In the genomic region with DNA sequence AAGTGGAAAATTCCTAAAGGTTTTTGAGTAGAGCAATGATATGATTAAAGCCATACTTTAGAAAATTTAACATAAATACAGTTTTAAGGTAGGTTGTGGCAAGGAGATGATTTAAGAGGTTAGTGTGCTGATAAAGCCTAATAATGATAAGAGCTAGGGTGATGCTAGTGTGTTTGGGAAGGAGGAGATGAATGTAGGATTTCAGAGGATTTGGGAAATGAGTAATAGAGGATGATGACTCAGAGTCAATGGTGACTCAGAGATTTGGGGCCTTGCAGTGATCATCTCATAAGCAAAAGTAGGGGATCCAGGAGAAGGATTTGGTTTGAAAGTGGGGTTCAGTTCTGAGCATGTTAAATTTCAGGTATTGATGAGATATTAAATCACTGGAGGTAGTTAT, we compare ENCODE assay signal across 1 cellular context.
TF ChIP-seq lines count a peak whose summit lies in the region.

No MANE protein-coding gene starts in this region.

TF ChIP-seq in K562, 482 proteins besides CTCF, POLR2A, EP300 and RAD21 (continued from another document):
- TF ChIP-seq JUND (IDR thresholded peaks at IDR 0.05; ENCODE audit: borderline replicate concordance, low read depth, low read length) (peak; percentile 90), JUND (tag; IDR thresholded peaks at IDR 0.05; ENCODE audit: borderline replicate concordance, low read depth, low read length) (peak; percentile 88), PML (IDR thresholded peaks at IDR 0.05; ENCODE audit: low read length) (no peak), KDM1A (IDR thresholded peaks at IDR 0.05) (peak; percentile 31 to 34; a peak in 2 of 4 replicates), CBFA2T3 (IDR thresholded peaks at IDR 0.05) (0 out of 2 replicates have a peak, but pooled peaks have one; percentile 12), MEIS2 (IDR thresholded peaks at IDR 0.05; ENCODE audit: partially characterized antibody) (peak; percentile 63), NFE2 (IDR thresholded peaks at IDR 0.05; ENCODE audit: low read depth) (peak; percentile 34; the same call in 1 of the 2 replicates), JUN (IDR thresholded peaks at IDR 0.05; ENCODE audit: borderline replicate concordance, low read depth, low read length) (peak; percentile 94), JUN (CRISPR knock-in tag; IDR thresholded peaks at IDR 0.05; ENCODE audit: borderline replicate concordance) (no peak), DACH1 (IDR thresholded peaks at IDR 0.05; ENCODE audit: partially characterized antibody) (peak; percentile 81), NEUROD1 (IDR thresholded peaks at IDR 0.05; ENCODE audit: borderline replicate concordance, low read depth, low read length, partially characterized antibody) (peak; percentile 14)
- TF ChIP-seq, protein P1, sequence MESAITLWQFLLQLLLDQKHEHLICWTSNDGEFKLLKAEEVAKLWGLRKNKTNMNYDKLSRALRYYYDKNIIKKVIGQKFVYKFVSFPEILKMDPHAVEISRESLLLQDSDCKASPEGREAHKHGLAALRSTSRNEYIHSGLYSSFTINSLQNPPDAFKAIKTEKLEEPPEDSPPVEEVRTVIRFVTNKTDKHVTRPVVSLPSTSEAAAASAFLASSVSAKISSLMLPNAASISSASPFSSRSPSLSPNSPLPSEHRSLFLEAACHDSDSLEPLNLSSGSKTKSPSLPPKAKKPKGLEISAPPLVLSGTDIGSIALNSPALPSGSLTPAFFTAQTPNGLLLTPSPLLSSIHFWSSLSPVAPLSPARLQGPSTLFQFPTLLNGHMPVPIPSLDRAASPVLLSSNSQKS (CRISPR knock-in tag; IDR thresholded peaks at IDR 0.05), result no peak
- TF ChIP-seq, protein P2, sequence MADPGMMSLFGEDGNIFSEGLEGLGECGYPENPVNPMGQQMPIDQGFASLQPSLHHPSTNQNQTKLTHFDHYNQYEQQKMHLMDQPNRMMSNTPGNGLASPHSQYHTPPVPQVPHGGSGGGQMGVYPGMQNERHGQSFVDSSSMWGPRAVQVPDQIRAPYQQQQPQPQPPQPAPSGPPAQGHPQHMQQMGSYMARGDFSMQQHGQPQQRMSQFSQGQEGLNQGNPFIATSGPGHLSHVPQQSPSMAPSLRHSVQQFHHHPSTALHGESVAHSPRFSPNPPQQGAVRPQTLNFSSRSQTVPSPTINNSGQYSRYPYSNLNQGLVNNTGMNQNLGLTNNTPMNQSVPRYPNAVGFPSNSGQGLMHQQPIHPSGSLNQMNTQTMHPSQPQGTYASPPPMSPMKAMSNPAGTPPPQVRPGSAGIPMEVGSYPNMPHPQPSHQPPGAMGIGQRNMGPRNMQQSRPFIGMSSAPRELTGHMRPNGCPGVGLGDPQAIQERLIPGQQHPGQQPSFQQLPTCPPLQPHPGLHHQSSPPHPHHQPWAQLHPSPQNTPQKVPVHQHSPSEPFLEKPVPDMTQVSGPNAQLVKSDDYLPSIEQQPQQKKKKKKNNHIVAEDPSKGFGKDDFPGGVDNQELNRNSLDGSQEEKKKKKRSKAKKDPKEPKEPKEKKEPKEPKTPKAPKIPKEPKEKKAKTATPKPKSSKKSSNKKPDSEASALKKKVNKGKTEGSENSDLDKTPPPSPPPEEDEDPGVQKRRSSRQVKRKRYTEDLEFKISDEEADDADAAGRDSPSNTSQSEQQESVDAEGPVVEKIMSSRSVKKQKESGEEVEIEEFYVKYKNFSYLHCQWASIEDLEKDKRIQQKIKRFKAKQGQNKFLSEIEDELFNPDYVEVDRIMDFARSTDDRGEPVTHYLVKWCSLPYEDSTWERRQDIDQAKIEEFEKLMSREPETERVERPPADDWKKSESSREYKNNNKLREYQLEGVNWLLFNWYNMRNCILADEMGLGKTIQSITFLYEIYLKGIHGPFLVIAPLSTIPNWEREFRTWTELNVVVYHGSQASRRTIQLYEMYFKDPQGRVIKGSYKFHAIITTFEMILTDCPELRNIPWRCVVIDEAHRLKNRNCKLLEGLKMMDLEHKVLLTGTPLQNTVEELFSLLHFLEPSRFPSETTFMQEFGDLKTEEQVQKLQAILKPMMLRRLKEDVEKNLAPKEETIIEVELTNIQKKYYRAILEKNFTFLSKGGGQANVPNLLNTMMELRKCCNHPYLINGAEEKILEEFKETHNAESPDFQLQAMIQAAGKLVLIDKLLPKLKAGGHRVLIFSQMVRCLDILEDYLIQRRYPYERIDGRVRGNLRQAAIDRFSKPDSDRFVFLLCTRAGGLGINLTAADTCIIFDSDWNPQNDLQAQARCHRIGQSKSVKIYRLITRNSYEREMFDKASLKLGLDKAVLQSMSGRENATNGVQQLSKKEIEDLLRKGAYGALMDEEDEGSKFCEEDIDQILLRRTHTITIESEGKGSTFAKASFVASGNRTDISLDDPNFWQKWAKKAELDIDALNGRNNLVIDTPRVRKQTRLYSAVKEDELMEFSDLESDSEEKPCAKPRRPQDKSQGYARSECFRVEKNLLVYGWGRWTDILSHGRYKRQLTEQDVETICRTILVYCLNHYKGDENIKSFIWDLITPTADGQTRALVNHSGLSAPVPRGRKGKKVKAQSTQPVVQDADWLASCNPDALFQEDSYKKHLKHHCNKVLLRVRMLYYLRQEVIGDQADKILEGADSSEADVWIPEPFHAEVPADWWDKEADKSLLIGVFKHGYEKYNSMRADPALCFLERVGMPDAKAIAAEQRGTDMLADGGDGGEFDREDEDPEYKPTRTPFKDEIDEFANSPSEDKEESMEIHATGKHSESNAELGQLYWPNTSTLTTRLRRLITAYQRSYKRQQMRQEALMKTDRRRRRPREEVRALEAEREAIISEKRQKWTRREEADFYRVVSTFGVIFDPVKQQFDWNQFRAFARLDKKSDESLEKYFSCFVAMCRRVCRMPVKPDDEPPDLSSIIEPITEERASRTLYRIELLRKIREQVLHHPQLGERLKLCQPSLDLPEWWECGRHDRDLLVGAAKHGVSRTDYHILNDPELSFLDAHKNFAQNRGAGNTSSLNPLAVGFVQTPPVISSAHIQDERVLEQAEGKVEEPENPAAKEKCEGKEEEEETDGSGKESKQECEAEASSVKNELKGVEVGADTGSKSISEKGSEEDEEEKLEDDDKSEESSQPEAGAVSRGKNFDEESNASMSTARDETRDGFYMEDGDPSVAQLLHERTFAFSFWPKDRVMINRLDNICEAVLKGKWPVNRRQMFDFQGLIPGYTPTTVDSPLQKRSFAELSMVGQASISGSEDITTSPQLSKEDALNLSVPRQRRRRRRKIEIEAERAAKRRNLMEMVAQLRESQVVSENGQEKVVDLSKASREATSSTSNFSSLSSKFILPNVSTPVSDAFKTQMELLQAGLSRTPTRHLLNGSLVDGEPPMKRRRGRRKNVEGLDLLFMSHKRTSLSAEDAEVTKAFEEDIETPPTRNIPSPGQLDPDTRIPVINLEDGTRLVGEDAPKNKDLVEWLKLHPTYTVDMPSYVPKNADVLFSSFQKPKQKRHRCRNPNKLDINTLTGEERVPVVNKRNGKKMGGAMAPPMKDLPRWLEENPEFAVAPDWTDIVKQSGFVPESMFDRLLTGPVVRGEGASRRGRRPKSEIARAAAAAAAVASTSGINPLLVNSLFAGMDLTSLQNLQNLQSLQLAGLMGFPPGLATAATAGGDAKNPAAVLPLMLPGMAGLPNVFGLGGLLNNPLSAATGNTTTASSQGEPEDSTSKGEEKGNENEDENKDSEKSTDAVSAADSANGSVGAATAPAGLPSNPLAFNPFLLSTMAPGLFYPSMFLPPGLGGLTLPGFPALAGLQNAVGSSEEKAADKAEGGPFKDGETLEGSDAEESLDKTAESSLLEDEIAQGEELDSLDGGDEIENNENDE (IDR thresholded peaks at IDR 0.05; ENCODE audit: low read depth, low read length), result no peak
